Comparison of ENCODE assay signal across 17 cellular contexts in the genomic region with DNA sequence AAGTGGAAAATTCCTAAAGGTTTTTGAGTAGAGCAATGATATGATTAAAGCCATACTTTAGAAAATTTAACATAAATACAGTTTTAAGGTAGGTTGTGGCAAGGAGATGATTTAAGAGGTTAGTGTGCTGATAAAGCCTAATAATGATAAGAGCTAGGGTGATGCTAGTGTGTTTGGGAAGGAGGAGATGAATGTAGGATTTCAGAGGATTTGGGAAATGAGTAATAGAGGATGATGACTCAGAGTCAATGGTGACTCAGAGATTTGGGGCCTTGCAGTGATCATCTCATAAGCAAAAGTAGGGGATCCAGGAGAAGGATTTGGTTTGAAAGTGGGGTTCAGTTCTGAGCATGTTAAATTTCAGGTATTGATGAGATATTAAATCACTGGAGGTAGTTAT. TPM values are rescaled to one million over a fixed set of nuclear protein-coding genes. Genes with fewer than 3 reads are reported as not detected.
DNase-seq lines count a peak whose midpoint lies in the region; ATAC-seq, FAIRE-seq and TF ChIP-seq lines count a peak whose summit lies in the region.
"Had no signal": no experiment of that assay in that cellular context is flagged by ENCODE, and none has a peak within 500 bp of the region (broad histone marks: within the 10 kb centered on the region; RNA-seq: fewer than 3 reads in every experiment).

No MANE protein-coding gene starts in this region.

- H3K4me3 Mint-ChIP-seq in HFFc6 (no peak overlapping the region), astrocyte (ENCODE audit: unreplicated experiment) (no peak overlapping the region)
- H3K4me3 Mint-ChIP-seq: activated CD4-positive, alpha-beta T cell treated with anti-CD3 and anti-CD28 coated beads, Interleukin-2, amount 10 ng/mL, durations not matched to agents 24 days and 14 days; activated naive CD8-positive, alpha-beta T cell treated with anti-CD3 and anti-CD28 coated beads, Interleukin-2, amount 10 ng/mL, durations not matched to agents 7 days and 5 days; CD8-positive, alpha-beta memory T cell had no signal

- H3K4me3 ChIP-seq in astrocyte (ENCODE audit: insufficient read depth, low read depth, low read length) (no peak overlapping the region), hepatocyte (no peak overlapping the region)
- H3K4me3 ChIP-seq: SK-N-MC had no signal

- no peaks in the 10 kb centered on the region for H4K20me1 ChIP-seq in astrocyte (ENCODE audit: insufficient read depth, low read length)
- no peaks in the 10 kb centered on the region for H4K20me1 ChIP-seq in hepatocyte (ENCODE audit: insufficient read depth, poor library complexity, severe bottlenecking)

- H2AFZ ChIP-seq in astrocyte (ENCODE audit: low read depth, low read length), result no peak overlapping the region
- no peak overlapping the region for H2AFZ ChIP-seq in hepatocyte

- H3K9me3 ChIP-seq in astrocyte (ENCODE audit: insufficient read depth, low read depth, low read length), result no peaks in the 10 kb centered on the region
- no peaks in the 10 kb centered on the region for H3K9me3 ChIP-seq in hepatocyte (ENCODE audit: low read depth)

- no peaks in the 10 kb centered on the region for H3K9me2 ChIP-seq in hepatocyte (replicated peaks; ENCODE audit: insufficient read depth)

- H3K4me1 Mint-ChIP-seq in HFFc6 (ENCODE audit: low read depth), result peaks cover 19% of the 10 kb centered on the region
- H3K4me1 Mint-ChIP-seq in astrocyte (ENCODE audit: low read depth, unreplicated experiment), result peaks cover 15% of the 10 kb centered on the region

- H3K36me3 Mint-ChIP-seq in HFFc6 (ENCODE audit: low read depth) (peaks cover 20% of the 10 kb centered on the region), astrocyte (ENCODE audit: low read depth, unreplicated experiment) (peaks cover 35% of the 10 kb centered on the region)

- peak overlapping the region; percentile 49 for H3K4me2 ChIP-seq in astrocyte (ENCODE audit: low read length)
- no peak overlapping the region for H3K4me2 ChIP-seq in hepatocyte

- H3K9ac ChIP-seq in astrocyte (ENCODE audit: low read length), result no peak overlapping the region

- H3K27me3 Mint-ChIP-seq in HFFc6 (ENCODE audit: insufficient read depth) (peaks cover 2% of the 10 kb centered on the region), astrocyte (ENCODE audit: low read depth, unreplicated experiment) (no peaks in the 10 kb centered on the region)
- H3K27me3 Mint-ChIP-seq: activated CD4-positive, alpha-beta T cell treated with anti-CD3 and anti-CD28 coated beads, Interleukin-2, amount 10 ng/mL, durations not matched to agents 24 days and 14 days; activated naive CD8-positive, alpha-beta T cell treated with anti-CD3 and anti-CD28 coated beads, Interleukin-2, amount 10 ng/mL, durations not matched to agents 7 days and 5 days; CD8-positive, alpha-beta memory T cell had no signal

- DNase-seq in AG08396 (ENCODE audit: low spot score) (peak; percentile 46), HFFc6 (peak; percentile 65), astrocyte (ENCODE audit: low read depth) (peak; percentile 83), hepatocyte (ENCODE audit: low spot score) (peak; percentile 23), NCI-H1436 (lab: John Stamatoyannopoulos, UW) (no peak)
- DNase-seq in stimulated activated CD4-positive, alpha-beta T cell treated with anti-CD3 and anti-CD28 coated beads, Interleukin-12 subunit alpha, Interleukin-12 subunit beta, amount 100 ng/mL, for 4 hours, result no peak
- DNase-seq: activated CD4-positive, alpha-beta T cell treated with anti-CD3 and anti-CD28 coated beads, Interleukin-2, amount 10 ng/mL, durations not matched to agents 24 days and 14 days; activated naive CD8-positive, alpha-beta T cell treated with anti-CD3 and anti-CD28 coated beads, Interleukin-2, amount 10 ng/mL, durations not matched to agents 7 days and 5 days; CD8-positive, alpha-beta memory T cell; effector CD8-positive, alpha-beta T cell; MV-4-11; NCI-H526 treated with DMSO at 0.1 percent for 48 hours; trophoblast cell had no signal

- TF ChIP-seq CTCF in HFFc6 (IDR thresholded peaks at IDR 0.05) (no peak), astrocyte (IDR thresholded peaks at IDR 0.05; ENCODE audit: insufficient read depth, low read depth, low read length) (no peak), hepatocyte (IDR thresholded peaks at IDR 0.05; ENCODE audit: poor library complexity) (no peak)

- H3K27me3 ChIP-seq in astrocyte (ENCODE audit: insufficient read depth, low read length) (no peaks in the 10 kb centered on the region), hepatocyte (no peaks in the 10 kb centered on the region)

- H3K4me1 ChIP-seq in astrocyte (ENCODE audit: insufficient read depth, low read length), result peaks cover 11% of the 10 kb centered on the region
- no peaks in the 10 kb centered on the region for H3K4me1 ChIP-seq in hepatocyte (ENCODE audit: insufficient read depth)

- no peak for FAIRE-seq in astrocyte (lab: Jason Lieb, UNC)

- H3K27ac ChIP-seq in astrocyte (ENCODE audit: low read depth, low read length) (peak overlapping the region; percentile 48), hepatocyte (no peak overlapping the region)
- H3K27ac ChIP-seq: SK-N-MC had no signal

- H3K36me3 ChIP-seq in astrocyte (ENCODE audit: insufficient read depth, low read length) (peaks cover 16% of the 10 kb centered on the region), hepatocyte (replicated peaks; ENCODE audit: insufficient read depth, low read depth) (no peaks in the 10 kb centered on the region)

- H3K27ac Mint-ChIP-seq in HFFc6 (no peak overlapping the region), astrocyte (ENCODE audit: unreplicated experiment) (no peak overlapping the region)
- H3K27ac Mint-ChIP-seq: activated CD4-positive, alpha-beta T cell treated with anti-CD3 and anti-CD28 coated beads, Interleukin-2, amount 10 ng/mL, durations not matched to agents 24 days and 14 days; activated naive CD8-positive, alpha-beta T cell treated with anti-CD3 and anti-CD28 coated beads, Interleukin-2, amount 10 ng/mL, durations not matched to agents 7 days and 5 days; CD8-positive, alpha-beta memory T cell had no signal

- H3K9me3 Mint-ChIP-seq in HFFc6, result no peaks in the 10 kb centered on the region
- no peaks in the 10 kb centered on the region for H3K9me3 Mint-ChIP-seq in astrocyte (ENCODE audit: unreplicated experiment)
- H3K9me3 Mint-ChIP-seq: activated naive CD8-positive, alpha-beta T cell treated with anti-CD3 and anti-CD28 coated beads, Interleukin-2, amount 10 ng/mL, durations not matched to agents 7 days and 5 days; CD8-positive, alpha-beta memory T cell had no signal

- no peaks in the 10 kb centered on the region for H3K79me2 ChIP-seq in astrocyte (ENCODE audit: insufficient read depth, low read length)
- H3K79me2 ChIP-seq in hepatocyte, result no peaks in the 10 kb centered on the region

- ATAC-seq in GM19452 (IDR thresholded peaks at IDR 0.05; ENCODE audit: unreplicated experiment) (no peak), HG03045 (IDR thresholded peaks at IDR 0.05; ENCODE audit: unreplicated experiment) (no peak)

RNA-seq across cellular contexts. Expression of gene STAMBP, which starts 23.3 kb away (rescaled TPM):
- 10 to 100 TPM; 31.6 to 37.2 (median 34.5) TPM for total RNA-seq in HFFc6 (2021; fragmentation: NEBNext Ultra II Directional; extraction: Animal tissue kit (Norgen Biotek cat#: 25700))
- total RNA-seq in astrocyte (46.1 and 46.5 TPM in 2 replicates), hepatocyte (34.3 and 55.2 TPM in 2 replicates)
- 40.0 and 43.0 TPM in 2 replicates for polyA plus RNA-seq in hepatocyte

RNA-seq across cellular contexts. Expression of gene ACTG2, which starts 40.8 kb away (rescaled TPM):
- 1 to 10 TPM in 4 of 6 experiments, under 1 TPM in 2; 0.17 to 2.3 (median 2.1) TPM for total RNA-seq in HFFc6 (2021; fragmentation: NEBNext Ultra II Directional; extraction: Animal tissue kit (Norgen Biotek cat#: 25700))
- total RNA-seq in astrocyte (298 and 540 TPM in 2 replicates), hepatocyte (20.3 and 25.6 TPM in 2 replicates)
- polyA plus RNA-seq in hepatocyte, result 41.1 and 44.5 TPM in 2 replicates
- total RNA-seq: activated CD4-positive, alpha-beta T cell treated with anti-CD3 and anti-CD28 coated beads, Interleukin-2, amount 10 ng/mL, durations not matched to agents 24 days and 14 days; CD8-positive, alpha-beta memory T cell; H4 had no signal
- polyA plus RNA-seq: CD8-positive, alpha-beta memory T cell had no signal

Comparison
In these comparisons a context has a peak if more than half of its experiments do, and no peak if none do; other contexts are left out.
1. DNase-seq: peak in AG08396 (single experiment), HFFc6 (single experiment), astrocyte (single experiment) and hepatocyte (single experiment); none in NCI-H1436 (single experiment) and stimulated activated CD4-positive, alpha-beta T cell treated with anti-CD3 and anti-CD28 coated beads, Interleukin-12 subunit alpha, Interleukin-12 subunit beta, amount 100 ng/mL, for 4 hours (single experiment).
2. RNA of gene ACTG2, which starts 40.8 kb away (total RNA-seq): 298 to 540 TPM in astrocyte; 20.3 to 25.6 TPM in hepatocyte and 0.17 to 2.3 TPM in HFFc6; every median in the first group is over 10 times any median in the second.